8 cellular contexts compared by ENCODE assay signal in the genomic region with DNA sequence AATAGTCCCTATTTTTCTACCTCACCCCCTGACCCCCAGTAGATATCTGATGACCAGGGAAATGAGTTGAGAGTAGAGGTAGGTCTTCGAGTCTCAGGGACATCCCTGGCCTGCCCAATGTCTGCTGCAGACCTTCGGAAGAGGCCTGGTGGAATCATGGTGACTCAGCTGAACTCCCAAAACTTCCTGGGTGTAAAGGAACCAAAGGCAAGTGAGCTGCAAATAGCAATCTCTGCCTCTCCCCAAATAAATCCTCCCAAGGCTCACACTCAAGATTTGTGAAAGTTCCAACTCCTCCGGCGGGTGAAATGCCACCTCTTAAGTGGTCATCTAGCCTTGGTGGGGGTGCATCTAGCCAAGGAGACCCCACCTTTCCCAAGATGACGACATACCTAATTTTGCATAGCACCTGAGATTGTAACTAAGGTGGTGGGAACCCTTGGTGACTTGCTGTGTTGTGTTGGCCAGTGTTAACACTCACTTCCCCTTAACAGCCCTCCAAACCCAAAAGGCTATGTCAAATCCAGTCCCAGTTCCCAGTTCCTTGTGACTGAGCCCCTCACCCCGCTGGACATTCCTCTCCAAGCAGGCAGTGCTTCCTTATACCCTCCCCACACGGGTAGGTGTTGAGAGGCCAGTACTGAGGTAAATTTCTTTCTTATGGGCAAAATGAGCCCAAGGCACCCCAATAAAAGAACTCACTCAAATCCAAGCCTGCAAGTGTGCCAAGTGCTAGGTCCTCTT. TPM values are rescaled to one million over a fixed set of nuclear protein-coding genes. Genes with fewer than 3 reads are reported as not detected.
DNase-seq lines count a peak whose midpoint lies in the region; ATAC-seq lines count a peak whose summit lies in the region.

No MANE protein-coding gene starts in this region.

- peak overlapping the region in 20 of 21 experiments; percentile 39 to 100 (median 98) for H3K27ac ChIP-seq in skin epidermis

- H3K36me3 Mint-ChIP-seq in activated naive CD8-positive, alpha-beta T cell = peaks cover 20% of the 10 kb centered on the region

- H3K9me3 Mint-ChIP-seq in activated naive CD8-positive, alpha-beta T cell (ENCODE audit: low read depth) = no peaks in the 10 kb centered on the region

- peak overlapping the region; percentile 99 for H3K4me3 Mint-ChIP-seq in activated naive CD8-positive, alpha-beta T cell

- H3K4me1 Mint-ChIP-seq in activated naive CD8-positive, alpha-beta T cell (ENCODE audit: low read depth) = peaks cover 74% of the 10 kb centered on the region

- ATAC-seq in left ventricle myocardium superior (peak; percentile 0), GM21825 (IDR thresholded peaks at IDR 0.05; ENCODE audit: unreplicated experiment) (no peak), GM21526 (IDR thresholded peaks at IDR 0.05; ENCODE audit: low FRiP score, unreplicated experiment) (no peak), HG03045 (IDR thresholded peaks at IDR 0.05; ENCODE audit: unreplicated experiment) (no peak)

- H3K27ac Mint-ChIP-seq in activated naive CD8-positive, alpha-beta T cell = peak overlapping the region; percentile 86

- H3K4me3 ChIP-seq in skin epidermis = peak overlapping the region in 4 of 7 experiments; percentile 5 to 88 (median 73)

- no peaks in the 10 kb centered on the region for H3K27me3 Mint-ChIP-seq in activated naive CD8-positive, alpha-beta T cell

- peak; percentile 87 for DNase-seq in HCEC 1CT
- peak; percentile 6 for DNase-seq in left ventricle myocardium superior
- DNase-seq in NOMO-1 treated with dmso at 0.1 percent for 144 hours (lab: John Stamatoyannopoulos, UW; ENCODE audit: unreplicated experiment) = no peak

- intact Hi-C loops in left ventricle myocardium superior (cut with micrococcal nuclease) = no loop called here

RNA-seq across cellular contexts. Expression of a gene that starts 6.2 kb away (rescaled TPM):
- total RNA-seq in left ventricle myocardium superior = 49.2 TPM
